ENCODE assay signal across 24 cellular contexts in genomic region chr11:6653656-6654055, GRCh38.
"Had no signal": no experiment of that assay in that cellular context is flagged by ENCODE, and none has a peak within 500 bp of the region (broad histone marks: within the 10 kb centered on the region; RNA-seq: fewer than 3 reads in every experiment).

No MANE protein-coding gene starts in this region.

- H3K4me3 ChIP-seq: cardiac muscle cell, Peyer's patch had no signal

- H3K9me3 ChIP-seq: Peyer's patch had no signal

- H3K36me3 ChIP-seq: brain microvascular endothelial cell, cardiac muscle cell, Peyer's patch had no signal

- H3K27me3 ChIP-seq: cardiac muscle cell, Peyer's patch had no signal

- H3K27ac ChIP-seq: brain microvascular endothelial cell, cardiac muscle cell, RWPE1, VCaP had no signal

- DNase-seq: activated CD4-positive, alpha-beta memory T cell treated with anti-CD3 and anti-CD28 coated beads for 36 hours; activated CD4-positive, alpha-beta T cell treated with anti-CD3 and anti-CD28 coated beads, Interleukin-2, amount 10 ng/mL, durations not matched to agents 7 days and 5 days; activated CD4-positive, CD25-positive, alpha-beta regulatory T cell; activated CD8-positive, alpha-beta memory T cell treated with anti-CD3 and anti-CD28 coated beads for 24 hours; activated gamma-delta T cell; activated naive CD4-positive, alpha-beta T cell treated with anti-CD3 and anti-CD28 coated beads for 36 hours; amygdala; brain microvascular endothelial cell; Kasumi-1; KBM-7; NCI-H1105 treated with DMSO at 0.1 percent for 48 hours; NCI-H1436 treated with DMSO at 0.1 percent for 48 hours; NCI-H187; NCI-H2081; NCI-H446; NCI-H524; Peyer's patch; Right ventricle myocardium superior; T-cell; T-helper 2 cell; T1000 had no signal
